ENCODE assay signal across 23 cellular contexts in the genomic region with DNA sequence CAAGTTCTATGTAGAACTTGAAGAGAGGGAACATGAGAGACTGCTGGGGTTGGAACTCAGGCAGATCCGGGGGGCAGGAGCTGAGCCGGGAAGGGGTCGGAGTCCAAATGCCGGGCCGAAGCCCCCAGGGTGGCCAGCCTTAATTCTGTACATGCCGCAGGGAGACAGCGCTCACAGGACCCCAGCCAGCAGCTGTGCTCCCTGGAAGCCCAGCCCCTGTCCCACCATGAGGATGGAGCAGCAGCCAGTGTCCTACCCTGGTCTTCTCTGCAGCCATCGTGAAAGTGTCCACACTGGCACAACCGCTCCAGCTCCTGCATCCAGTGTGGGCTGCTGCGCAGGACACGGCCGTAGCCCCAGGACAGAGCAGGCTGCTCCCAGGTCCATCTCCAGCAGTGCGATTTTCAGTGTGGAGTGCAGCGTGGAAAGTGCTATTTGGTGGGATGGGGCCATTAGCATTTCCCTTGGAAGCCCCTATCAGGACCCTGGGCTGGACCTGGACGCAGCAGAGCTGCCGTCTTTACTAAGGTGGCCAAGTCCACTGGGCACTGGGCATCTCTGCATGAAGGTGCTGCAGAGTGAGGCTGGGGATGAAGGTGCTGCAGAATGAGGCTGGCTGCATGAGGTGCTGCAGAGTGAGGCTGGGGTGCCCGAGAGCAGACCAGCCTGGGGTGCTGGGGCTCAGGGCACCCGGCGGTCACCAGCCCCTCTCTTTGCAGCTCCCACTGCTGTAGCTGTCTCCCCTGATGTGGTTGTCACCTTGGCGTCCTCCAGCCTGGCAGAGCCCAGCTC.
"Had no signal": no experiment of that assay in that cellular context is flagged by ENCODE, and none has a peak within 500 bp of the region (broad histone marks: within the 10 kb centered on the region; RNA-seq: fewer than 3 reads in every experiment).

No MANE protein-coding gene starts in this region.

- H3K9me3 ChIP-seq: esophagus muscularis mucosa, gastroesophageal sphincter, heart left ventricle, neutrophil, prostate gland, right atrium auricular region, sigmoid colon, thoracic aorta, tibial nerve, vagina had no signal

- H3K27me3 ChIP-seq: foreskin keratinocyte, hepatocyte, right atrium auricular region, tibial nerve, vagina had no signal

- H3K4me2 ChIP-seq: hepatocyte had no signal

- H2AFZ ChIP-seq: hepatocyte, parathyroid adenoma had no signal

- DNase-seq: dermis blood vessel endothelial cell; effector memory CD4-positive, alpha-beta T cell; foreskin keratinocyte; heart left ventricle; immature natural killer cell; islet precursor cell; left ventricle myocardium superior; natural killer cell; stimulated activated CD4-positive, alpha-beta T cell treated with anti-CD3 and anti-CD28 coated beads, Interleukin-2, amount 100 ng/mL, for 48 hours; stimulated activated naive B cell treated with anti-CD40 and anti-IgM and Interleukin-4, amounts not matched to agents 10 μg/mL and 1 μg/mL and 100 μg/mL, for 72 hours had no signal

- H3K79me2 ChIP-seq: hepatocyte, parathyroid adenoma had no signal

- H3K4me1 ChIP-seq: esophagus muscularis mucosa, foreskin keratinocyte, gastroesophageal sphincter, heart left ventricle, parathyroid adenoma, prostate gland, right atrium auricular region, sigmoid colon, tibial nerve, vagina had no signal

- ATAC-seq: foreskin keratinocyte; gastroesophageal sphincter; left ventricle myocardium superior; natural killer cell; stimulated activated naive B cell treated with anti-CD40 and anti-IgM and Interleukin-4, amounts not matched to agents 10 μg/mL and 1 μg/mL and 100 μg/mL, for 72 hours had no signal

- H3K27ac ChIP-seq: coronary artery, esophagus muscularis mucosa, foreskin keratinocyte, gastroesophageal sphincter, heart left ventricle, hepatocyte, neutrophil, parathyroid adenoma, prostate gland, right atrium auricular region, sigmoid colon, thoracic aorta, tibial nerve, vagina had no signal

- H3K36me3 ChIP-seq: esophagus muscularis mucosa, gastroesophageal sphincter, heart left ventricle, neutrophil, prostate gland, right atrium auricular region, sigmoid colon, thoracic aorta, tibial nerve, vagina had no signal

- H3K4me3 ChIP-seq: coronary artery, esophagus muscularis mucosa, gastroesophageal sphincter, heart left ventricle, hepatocyte, lung, prostate gland, right atrium auricular region, sigmoid colon, thoracic aorta, tibial nerve, vagina had no signal
